ENCODE assay signal across 18 cellular contexts in genomic region chr3:124765197-124765596, GRCh38.
"Had no signal": no experiment of that assay in that cellular context is flagged by ENCODE, and none has a peak within 500 bp of the region (broad histone marks: within the 10 kb centered on the region; RNA-seq: fewer than 3 reads in every experiment).

No MANE protein-coding gene starts in this region.

- H3K4me1 ChIP-seq: foreskin keratinocyte had no signal

- H3K27ac Mint-ChIP-seq: activated naive CD4-positive, alpha-beta T cell treated with anti-CD3 and anti-CD28 coated beads, Interleukin-2, amount 50 U/mL, for 24 hours; natural killer cell treated with Interleukin-12 subunit alpha and Interleukin-12 subunit beta and Interleukin-15 and Interleukin-18, amount 100 ng/mL, for 72 hours; stimulated activated naive B cell treated with anti-CD40 and anti-IgM and Interleukin-4, amounts not matched to agents 10 μg/mL and 1 μg/mL and 100 μg/mL, for 72 hours; WTC11 had no signal

- H3K79me2 ChIP-seq: parathyroid adenoma had no signal

- H3K27me3 ChIP-seq: ascending aorta, brain microvascular endothelial cell, foreskin keratinocyte had no signal

- H3K9me3 Mint-ChIP-seq: activated naive CD4-positive, alpha-beta T cell treated with anti-CD3 and anti-CD28 coated beads, Interleukin-2, amount 50 U/mL, for 24 hours; natural killer cell treated with Interleukin-12 subunit alpha and Interleukin-12 subunit beta and Interleukin-15 and Interleukin-18, amount 100 ng/mL, for 72 hours; stimulated activated naive B cell treated with anti-CD40 and anti-IgM and Interleukin-4, amounts not matched to agents 10 μg/mL and 1 μg/mL and 100 μg/mL, for 72 hours; WTC11 had no signal

- DNase-seq: activated gamma-delta T cell treated with Interleukin-2 at 50 U/mL for 16 hours; activated T-cell treated with anti-CD3 and anti-CD28 coated beads, Interleukin-2, amount 50 U/mL, for 1 hour; brain microvascular endothelial cell; cortex of kidney; foreskin keratinocyte; left ventricle myocardium inferior; mammary epithelial cell; right cardiac atrium; stimulated activated CD4-positive, alpha-beta T cell treated with anti-CD3 and anti-CD28 coated beads, Interleukin-15, amount 100 ng/mL, for 24 hours; stimulated activated naive B cell treated with anti-CD40 and anti-IgM and Interleukin-4, amounts not matched to agents 10 μg/mL and 1 μg/mL and 100 μg/mL, for 72 hours; T-helper 9 cell had no signal

- H3K27ac ChIP-seq: brain microvascular endothelial cell, foreskin keratinocyte, left ventricle myocardium inferior, parathyroid adenoma had no signal

- H2AFZ ChIP-seq: parathyroid adenoma had no signal

- ATAC-seq: foreskin keratinocyte; natural killer cell treated with Interleukin-12 subunit alpha and Interleukin-12 subunit beta and Interleukin-15 and Interleukin-18, amount 100 ng/mL, for 72 hours; right cardiac atrium; stimulated activated naive B cell treated with anti-CD40 and anti-IgM and Interleukin-4, amounts not matched to agents 10 μg/mL and 1 μg/mL and 100 μg/mL, for 72 hours; WTC11 had no signal

- H3K27me3 Mint-ChIP-seq: activated naive CD4-positive, alpha-beta T cell treated with anti-CD3 and anti-CD28 coated beads, Interleukin-2, amount 50 U/mL, for 24 hours had no signal

- H3K9ac ChIP-seq: parathyroid adenoma had no signal

- H3K9me3 ChIP-seq: ascending aorta, left ventricle myocardium inferior, thoracic aorta had no signal

- H3K4me3 Mint-ChIP-seq: activated naive CD4-positive, alpha-beta T cell treated with anti-CD3 and anti-CD28 coated beads, Interleukin-2, amount 50 U/mL, for 24 hours; natural killer cell treated with Interleukin-12 subunit alpha and Interleukin-12 subunit beta and Interleukin-15 and Interleukin-18, amount 100 ng/mL, for 72 hours; stimulated activated naive B cell treated with anti-CD40 and anti-IgM and Interleukin-4, amounts not matched to agents 10 μg/mL and 1 μg/mL and 100 μg/mL, for 72 hours; WTC11 had no signal

- H3K4me3 ChIP-seq: ascending aorta, left ventricle myocardium inferior, skin epidermis, thoracic aorta had no signal

- H3K36me3 Mint-ChIP-seq: activated naive CD4-positive, alpha-beta T cell treated with anti-CD3 and anti-CD28 coated beads, Interleukin-2, amount 50 U/mL, for 24 hours; natural killer cell treated with Interleukin-12 subunit alpha and Interleukin-12 subunit beta and Interleukin-15 and Interleukin-18, amount 100 ng/mL, for 72 hours; stimulated activated naive B cell treated with anti-CD40 and anti-IgM and Interleukin-4, amounts not matched to agents 10 μg/mL and 1 μg/mL and 100 μg/mL, for 72 hours had no signal
